Comparison of ENCODE assay signal across 14 cellular contexts in the genomic region with DNA sequence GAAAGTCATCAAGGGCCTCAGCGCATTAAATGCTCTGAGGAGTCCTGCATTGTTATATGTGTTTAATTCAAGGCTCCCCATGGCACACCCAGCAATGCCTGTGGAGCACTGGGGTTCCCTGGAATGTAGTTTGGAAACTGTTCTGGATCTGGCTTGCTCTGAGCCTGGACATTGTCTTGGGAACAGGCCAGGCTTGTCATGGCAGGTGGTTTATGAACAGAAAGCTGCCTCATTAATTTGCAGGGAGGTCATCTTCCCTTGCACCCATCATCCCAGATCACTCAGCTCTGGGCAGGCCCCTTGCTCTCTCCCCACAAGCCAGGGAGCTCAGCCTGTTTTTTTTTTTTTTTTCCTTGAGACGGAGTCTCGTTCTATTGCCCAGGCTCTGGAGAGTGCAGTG. TPM values are rescaled to one million over a fixed set of nuclear protein-coding genes. Genes with fewer than 3 reads are reported as not detected.
DNase-seq lines count a peak whose midpoint lies in the region; ATAC-seq, FAIRE-seq and TF ChIP-seq lines count a peak whose summit lies in the region.
"Had no signal": no experiment of that assay in that cellular context is flagged by ENCODE, and none has a peak within 500 bp of the region (broad histone marks: within the 10 kb centered on the region; RNA-seq: fewer than 3 reads in every experiment).

No MANE protein-coding gene starts in this region.

- H3K36me3 ChIP-seq in CD8-positive, alpha-beta T cell (ENCODE audit: insufficient read depth, low read length): no peaks in the 10 kb centered on the region
- no peaks in the 10 kb centered on the region for H3K36me3 ChIP-seq in HepG2 (replicated peaks in 1 of 2; ENCODE audit: control insufficient read depth in 1 of 2, insufficient read depth in 2 of 2, low read length in 2 of 2)

- no TSS peak for BruUV-seq in HepG2 (replicated peaks; lab: Mats Ljungman, UMichigan)

- no peaks in the 10 kb centered on the region for H3K79me2 ChIP-seq in HepG2 (ENCODE audit: insufficient read depth, low read length)

- CTCF ChIA-PET in CD8-positive, alpha-beta T cell (lab: Charles Lee): interaction anchor here (1.4 to 1.5 kb wide), 3 partner anchors 36 to 57 kb away, joined by 3 to 4 read pairs (median 3); no protein-coding TSS in a partner anchor
- CTCF ChIA-PET in HepG2 (lab: Yijun Ruan, JAX; ENCODE audit: low intra/inter-chr PET ratio, low total read pairs): no interaction called here

- H3K4me2 ChIP-seq in HepG2 (ENCODE audit: low read depth, low read length): no peak overlapping the region

- H3K27me3 Mint-ChIP-seq in CD8-positive, alpha-beta T cell (ENCODE audit: low read depth): peaks cover 2% of the 10 kb centered on the region

- TF ChIP-seq POLR2A in HepG2 (IDR thresholded peaks at IDR 0.05; ENCODE audit: insufficient read depth in 1 of 2, low read depth in 2 of 2, low read length in 2 of 2): no peak

- no peak overlapping the region for H3K4me3 ChIP-seq in CD8-positive, alpha-beta T cell (ENCODE audit: low read depth, low read length)
- H3K4me3 ChIP-seq in HepG2 (replicated peaks in 1 of 3; ENCODE audit: insufficient read depth in 1 of 3, low read depth in 2 of 3, low read length in 3 of 3): no peak overlapping the region

- no peak for TF ChIP-seq CTCF in CD8-positive, alpha-beta T cell (IDR thresholded peaks at IDR 0.05)
- TF ChIP-seq CTCF in HepG2 (CRISPR knock-in tag; IDR thresholded peaks at IDR 0.05): no peak

- no peaks in the 10 kb centered on the region for H3K36me3 Mint-ChIP-seq in CD8-positive, alpha-beta T cell
- H3K36me3 Mint-ChIP-seq: CD4-positive, CD25-positive, alpha-beta regulatory T cell had no signal

- peak overlapping the region; percentile 32 for H3K4me3 Mint-ChIP-seq in CD8-positive, alpha-beta T cell
- H3K4me3 Mint-ChIP-seq: B cell; CD4-positive, CD25-positive, alpha-beta regulatory T cell; HFFc6 had no signal

- WGBS in HepG2 (ENCODE audit: low lambda C conversion rate): 82% methylated on average over 3 of the region's 3 CpGs

- H3K4me1 Mint-ChIP-seq in CD8-positive, alpha-beta T cell (ENCODE audit: low read depth): peaks cover 38% of the 10 kb centered on the region

- TF ChIP-seq RAD21 in HepG2 (CRISPR knock-in tag; IDR thresholded peaks at IDR 0.05): no peak

- no peak for FAIRE-seq in HepG2 (lab: Jason Lieb, UNC)
- FAIRE-seq: A204.1, HTR-8/SVneo had no signal

- POLR2A ChIA-PET in CD8-positive, alpha-beta T cell (lab: Charles Lee): interaction anchor here (0.6 kb wide), 1 partner anchor 52 kb away, joined by 3 read pairs; a partner anchor contains a TSS
- POLR2A ChIA-PET in HepG2 (lab: Yijun Ruan, JAX): no interaction called here

- in situ Hi-C loops in HepG2 (cut with HindIII; ENCODE audit: extremely low pct_ligation_motif_present, low pct_unique_long_range_greater_than_20kb): no loop called here

- no peaks in the 10 kb centered on the region for H4K20me1 ChIP-seq in HepG2 (ENCODE audit: insufficient read depth, low read length)

- intact Hi-C loops in CD8-positive, alpha-beta T cell (cut with DNase I, micrococcal nuclease): no loop called here
- intact Hi-C loops in HepG2 (cut with micrococcal nuclease; ENCODE audit: unreplicated experiment): no loop called here

- H3K27ac ChIP-seq in CD8-positive, alpha-beta T cell (ENCODE audit: low read depth, low read length): no peak overlapping the region
- no peak overlapping the region for H3K27ac ChIP-seq in HepG2 (ENCODE audit: extremely low read length, insufficient read depth, low read length)

- no peak overlapping the region for H2AFZ ChIP-seq in HepG2 (ENCODE audit: low read length)

- no peak for ATAC-seq in CD8-positive, alpha-beta T cell
- ATAC-seq in HepG2: no peak

- H3K9me3 ChIP-seq in CD8-positive, alpha-beta T cell (ENCODE audit: low read length): no peaks in the 10 kb centered on the region
- H3K9me3 ChIP-seq in HepG2 (ENCODE audit: low read length): no peaks in the 10 kb centered on the region

- no peak overlapping the region for H3K27ac Mint-ChIP-seq in CD8-positive, alpha-beta T cell
- H3K27ac Mint-ChIP-seq: B cell, HFFc6 had no signal

- no peaks in the 10 kb centered on the region for H3K27me3 ChIP-seq in CD8-positive, alpha-beta T cell (ENCODE audit: insufficient read depth, low read length)
- H3K27me3 ChIP-seq in HepG2 (ENCODE audit: control insufficient read depth in 1 of 2, insufficient read depth in 2 of 2, low read length in 2 of 2): peaks cover 0 to 26% of the 10 kb centered on the region in 2 experiments; a peak in 4 of 5 replicates

- no peak for TF ChIP-seq EP300 in HepG2 (IDR thresholded peaks at IDR 0.05; ENCODE audit: low read depth in 2 of 2, low read length in 2 of 2)
- TF ChIP-seq EP300 in HepG2 (CRISPR knock-in tag; IDR thresholded peaks at IDR 0.05; ENCODE audit: borderline replicate concordance): no peak

- no peaks in the 10 kb centered on the region for H3K9me3 Mint-ChIP-seq in CD8-positive, alpha-beta T cell
- H3K9me3 Mint-ChIP-seq: HFFc6 had no signal

- peaks cover 13% of the 10 kb centered on the region for H3K4me1 ChIP-seq in CD8-positive, alpha-beta T cell (ENCODE audit: insufficient read depth, low read length)
- peaks cover 9% of the 10 kb centered on the region for H3K4me1 ChIP-seq in HepG2 (ENCODE audit: insufficient read depth, low read length)

- no peak for DNase-seq in CD8-positive, alpha-beta T cell
- peak; percentile 38 for DNase-seq in cerebellar cortex (ENCODE audit: low spot score)
- peak; percentile 11 for DNase-seq in myocyte (ENCODE audit: low read depth)
- no peak for DNase-seq in CD1c-positive myeloid dendritic cell (ENCODE audit: extremely low spot score)
- no peak for DNase-seq in stimulated activated naive CD4-positive, alpha-beta T cell (lab: John Stamatoyannopoulos, UW)
- no peak for DNase-seq in HepG2 (ENCODE audit: low spot score)
- no peak for DNase-seq in effector CD4-positive, alpha-beta T cell
- DNase-seq: CD4-positive, CD25-positive, alpha-beta regulatory T cell; COR-L47; HCEC 1CT; HFFc6 had no signal

- H3K9ac ChIP-seq in HepG2 (ENCODE audit: insufficient read depth, low read depth, low read length): no peak overlapping the region

TF ChIP-seq in HepG2, 621 proteins besides CTCF, POLR2A, EP300 and RAD21:
- TF ChIP-seq ZNF567 (CRISPR knock-in tag; IDR thresholded peaks at IDR 0.05; ENCODE audit: borderline replicate concordance): no peak
TF ChIP-seq in HepG2: peak in this region for 0.

RNA-seq across cellular contexts. Expression of a gene that starts 32.9 kb away (rescaled TPM):
- 10 to 100 TPM in 1 of 2 experiments, 1 to 10 TPM in 1; 8.6 to 10.1 TPM for total RNA-seq in CD8-positive, alpha-beta T cell
- total RNA-seq in myocyte: 26.9 and 30.3 TPM in 2 replicates
- 25.4 TPM for polyA plus RNA-seq in myocyte (2012)
- 8.9 and 14.2 TPM in 2 replicates for total RNA-seq in HepG2 (2016; rRNA removed; fragmentation: Illumina TruSeq; extraction: Trizol)
- 3.2 and 3.4 TPM in 2 replicates for total RNA-seq in HepG2 (2016; cell fraction: cytosol; rRNA removed; fragmentation: Illumina TruSeq; extraction: Trizol; ENCODE audit: low read depth)
- 7.2 and 13.5 TPM in 2 replicates for total RNA-seq in HepG2 (2016; cell fraction: insoluble cytoplasmic fraction; rRNA removed; fragmentation: Illumina TruSeq; extraction: Trizol)
- total RNA-seq in HepG2 (2016; cell fraction: membrane; rRNA removed; fragmentation: Illumina TruSeq; extraction: Trizol): 9.3 and 10.1 TPM in 2 replicates
- 9.5 and 11.5 TPM in 2 replicates for total RNA-seq in HepG2 (2016; cell fraction: nucleus; rRNA removed; fragmentation: Illumina TruSeq; extraction: Trizol)
- polyA plus RNA-seq in HepG2 (2011; rRNA removed): 8.9 and 12.2 TPM in 2 replicates
- polyA plus RNA-seq in HepG2 (2011; cell fraction: cytosol; rRNA removed): 7.1 and 9.1 TPM in 2 replicates
- polyA plus RNA-seq in HepG2 (2011; cell fraction: nucleus; rRNA removed): 37.0 and 38.2 TPM in 2 replicates
- 5.8 and 12.8 TPM in 2 replicates for polyA plus RNA-seq in HepG2 (2012)
- polyA plus RNA-seq in HepG2 (2016; cell fraction: cytosol; fragmentation: Illumina TruSeq; extraction: Trizol; ENCODE audit: low read depth): 3.1 and 3.8 TPM in 2 replicates
- polyA plus RNA-seq in HepG2 (2016; cell fraction: insoluble cytoplasmic fraction; fragmentation: Illumina TruSeq; extraction: Trizol; ENCODE audit: low read depth): 10.0 and 10.2 TPM in 2 replicates
- 6.7 and 8.9 TPM in 2 replicates for polyA plus RNA-seq in HepG2 (2016; cell fraction: membrane; fragmentation: Illumina TruSeq; extraction: Trizol; ENCODE audit: low read depth)
- 19.2 and 21.5 TPM in 2 replicates for polyA plus RNA-seq in HepG2 (2016; cell fraction: nucleus; fragmentation: Illumina TruSeq; extraction: Trizol; ENCODE audit: insufficient read depth, low read depth)
- 25.7 and 70.4 TPM in 2 replicates for polyA minus RNA-seq in HepG2 (2011; rRNA and poly(A)+ RNA removed; ENCODE audit: low replicate concordance)
- polyA minus RNA-seq in HepG2 (2011; cell fraction: cytosol; rRNA and poly(A)+ RNA removed): 8.2 and 8.6 TPM in 2 replicates
- polyA minus RNA-seq in HepG2 (2011; cell fraction: nucleus; rRNA and poly(A)+ RNA removed): 13.4 and 15.9 TPM in 2 replicates

RNA-seq across cellular contexts. Expression of a gene that starts 51.8 kb away (rescaled TPM):
- 100 to 1,000 TPM; 111 to 117 TPM for total RNA-seq in CD8-positive, alpha-beta T cell
- total RNA-seq in myocyte (0.94 and 1.6 TPM in 2 replicates), HepG2 (2016; rRNA removed; fragmentation: Illumina TruSeq; extraction: Trizol) (4.8 and 5.2 TPM in 2 replicates)
- 1.7 TPM for polyA plus RNA-seq in myocyte (2012)
- total RNA-seq in HepG2 (2016; cell fraction: cytosol; rRNA removed; fragmentation: Illumina TruSeq; extraction: Trizol; ENCODE audit: low read depth): 0.79 and 2.6 TPM in 2 replicates
- total RNA-seq in HepG2 (2016; cell fraction: insoluble cytoplasmic fraction; rRNA removed; fragmentation: Illumina TruSeq; extraction: Trizol): 4.5 and 6.0 TPM in 2 replicates
- 2.3 and 3.5 TPM in 2 replicates for total RNA-seq in HepG2 (2016; cell fraction: membrane; rRNA removed; fragmentation: Illumina TruSeq; extraction: Trizol)
- 1.6 and 4.1 TPM in 2 replicates for total RNA-seq in HepG2 (2016; cell fraction: nucleus; rRNA removed; fragmentation: Illumina TruSeq; extraction: Trizol)
- polyA plus RNA-seq in HepG2 (2011; rRNA removed): 3.6 and 5.2 TPM in 2 replicates
- 3.3 and 7.3 TPM in 2 replicates for polyA plus RNA-seq in HepG2 (2011; cell fraction: cytosol; rRNA removed)
- 5.2 and 5.4 TPM in 2 replicates for polyA plus RNA-seq in HepG2 (2011; cell fraction: nucleus; rRNA removed)
- polyA plus RNA-seq in HepG2 (2012): 3.7 and 4.5 TPM in 2 replicates
- 2.2 and 3.7 TPM in 2 replicates for polyA plus RNA-seq in HepG2 (2016; cell fraction: cytosol; fragmentation: Illumina TruSeq; extraction: Trizol; ENCODE audit: low read depth)
- polyA plus RNA-seq in HepG2 (2016; cell fraction: insoluble cytoplasmic fraction; fragmentation: Illumina TruSeq; extraction: Trizol; ENCODE audit: low read depth): 5.2 and 6.7 TPM in 2 replicates
- 1.4 and 2.3 TPM in 2 replicates for polyA plus RNA-seq in HepG2 (2016; cell fraction: membrane; fragmentation: Illumina TruSeq; extraction: Trizol; ENCODE audit: low read depth)
- polyA plus RNA-seq in HepG2 (2016; cell fraction: nucleus; fragmentation: Illumina TruSeq; extraction: Trizol; ENCODE audit: insufficient read depth, low read depth): 3.9 and 4.5 TPM in 2 replicates
- 2.7 and 7.5 TPM in 2 replicates for polyA minus RNA-seq in HepG2 (2011; rRNA and poly(A)+ RNA removed; ENCODE audit: low replicate concordance)
- polyA minus RNA-seq in HepG2 (2011; cell fraction: cytosol; rRNA and poly(A)+ RNA removed): 1.1 and 1.8 TPM in 2 replicates
- polyA minus RNA-seq in HepG2 (2011; cell fraction: nucleus; rRNA and poly(A)+ RNA removed): 1.5 and 3.2 TPM in 2 replicates

Comparison
In these comparisons a context has a peak if more than half of its experiments do, and no peak if none do; other contexts are left out.
1. DNase-seq: peak in cerebellar cortex (single experiment) and myocyte (single experiment); none in CD8-positive, alpha-beta T cell (0 of 7), CD1c-positive myeloid dendritic cell (single experiment), stimulated activated naive CD4-positive, alpha-beta T cell (0 of 6), HepG2 (single experiment) and effector CD4-positive, alpha-beta T cell (single experiment).
2. RNA of a gene that starts 51.8 kb away (total RNA-seq): 111 to 117 TPM in CD8-positive, alpha-beta T cell; 0.79 to 6.0 TPM in HepG2 and 0.94 to 1.6 TPM in myocyte; every median in the first group is over 10 times any median in the second.